8 cellular contexts compared by ENCODE assay signal in the genomic region with DNA sequence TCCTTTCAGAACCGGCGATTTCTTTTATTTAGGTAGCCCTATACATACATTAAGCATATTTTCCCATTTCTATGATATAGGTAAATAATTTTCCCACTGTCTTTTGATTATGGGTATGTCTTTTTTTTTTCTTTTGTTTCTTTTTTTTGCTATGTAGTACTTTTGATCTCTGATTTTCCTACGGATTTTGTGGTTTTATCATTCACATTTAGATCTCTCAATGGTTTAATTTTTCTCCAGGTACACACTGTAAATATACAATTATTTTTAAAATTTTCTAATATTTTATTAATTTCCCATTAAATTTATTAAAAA. TPM values are rescaled to one million over a fixed set of nuclear protein-coding genes. Genes with fewer than 3 reads are reported as not detected.
DNase-seq lines count a peak whose midpoint lies in the region; ATAC-seq and TF ChIP-seq lines count a peak whose summit lies in the region.

No MANE protein-coding gene starts in this region.

- H3K4me1 ChIP-seq in mucosa of descending colon (ENCODE audit: low read depth) = no peaks in the 10 kb centered on the region

- intact Hi-C loops in mucosa of descending colon (cut with DNase I, micrococcal nuclease) = no loop called here

- no peaks in the 10 kb centered on the region for H3K36me3 ChIP-seq in mucosa of descending colon (ENCODE audit: low read depth)

- peak overlapping the region; percentile 89 for H3K4me3 Mint-ChIP-seq in stimulated activated naive CD8-positive, alpha-beta T cell treated with anti-CD3 and anti-CD28 coated beads, Interleukin-15, Interleukin-2, amounts not matched to agents 100 ng/mL and 50 ng/mL, for 24 hours

- peaks cover 37% of the 10 kb centered on the region for H3K36me3 Mint-ChIP-seq in stimulated activated naive CD8-positive, alpha-beta T cell treated with anti-CD3 and anti-CD28 coated beads, Interleukin-15, Interleukin-2, amounts not matched to agents 100 ng/mL and 50 ng/mL, for 24 hours (ENCODE audit: low read depth)

- no peak overlapping the region for H3K27ac Mint-ChIP-seq in stimulated activated naive CD8-positive, alpha-beta T cell treated with anti-CD3 and anti-CD28 coated beads, Interleukin-15, Interleukin-2, amounts not matched to agents 100 ng/mL and 50 ng/mL, for 24 hours

- TF ChIP-seq CTCF in cardiac fibroblast (IDR thresholded peaks at IDR 0.05; ENCODE audit: low read depth, low read length) (no peak), mucosa of descending colon (IDR thresholded peaks at IDR 0.05) (no peak)

- H3K27me3 Mint-ChIP-seq in stimulated activated naive CD8-positive, alpha-beta T cell treated with anti-CD3 and anti-CD28 coated beads, Interleukin-15, Interleukin-2, amounts not matched to agents 100 ng/mL and 50 ng/mL, for 24 hours = no peaks in the 10 kb centered on the region

- peaks cover 15% of the 10 kb centered on the region for H3K9me3 Mint-ChIP-seq in stimulated activated naive CD8-positive, alpha-beta T cell treated with anti-CD3 and anti-CD28 coated beads, Interleukin-15, Interleukin-2, amounts not matched to agents 100 ng/mL and 50 ng/mL, for 24 hours

- no peak for DNase-seq in stimulated activated naive CD8-positive, alpha-beta T cell treated with anti-CD3 and anti-CD28 coated beads, Interleukin-15, Interleukin-2, amounts not matched to agents 100 U/mL and 50 U/mL, for 24 hours
- DNase-seq in cardiac fibroblast (ENCODE audit: low read depth in 2 of 2) = no peak
- no peak for DNase-seq in mucosa of descending colon
- DNase-seq in NCI-H510A treated with DMSO at 0.1 percent for 48 hours (lab: John Stamatoyannopoulos, UW) = no peak
- DNase-seq in stimulated activated CD4-positive, alpha-beta T cell treated with anti-CD3 and anti-CD28 coated beads, Interleukin-2, amount 100 ng/mL, for 24 hours = no peak
- DNase-seq in RKO (ENCODE audit: low spot score) = no peak

- peak overlapping the region; percentile 96 for H3K4me3 ChIP-seq in cardiac fibroblast (replicated peaks in 1 of 2; ENCODE audit: low read depth in 2 of 2, low read length in 2 of 2)
- H3K4me3 ChIP-seq in mucosa of descending colon = peak overlapping the region; percentile 72

- ATAC-seq in stimulated activated naive CD8-positive, alpha-beta T cell treated with anti-CD3 and anti-CD28 coated beads, Interleukin-15, Interleukin-2, amounts not matched to agents 100 U/mL and 50 U/mL, for 24 hours = no peak
- ATAC-seq in mucosa of descending colon = no peak
- ATAC-seq in GM21576 (IDR thresholded peaks at IDR 0.05; ENCODE audit: unreplicated experiment) = no peak

- peaks cover 7% of the 10 kb centered on the region for H3K9me3 ChIP-seq in mucosa of descending colon

- H3K4me1 Mint-ChIP-seq in stimulated activated naive CD8-positive, alpha-beta T cell treated with anti-CD3 and anti-CD28 coated beads, Interleukin-15, Interleukin-2, amounts not matched to agents 100 ng/mL and 50 ng/mL, for 24 hours (ENCODE audit: low read depth) = peaks cover 47% of the 10 kb centered on the region

RNA-seq across cellular contexts. Expression of gene ZNF337, which starts 0.4 kb away (rescaled TPM):
- total RNA-seq in mucosa of descending colon = 10 to 100 TPM in 1 of 3 donors, 1 to 10 TPM in 2; 7.2 to 16.2 (median 8.3) TPM
